ENCODE assay signal across 29 cellular contexts in genomic region chr5:14056039-14056438, GRCh38.
"Had no signal": no experiment of that assay in that cellular context is flagged by ENCODE, and none has a peak within 500 bp of the region (broad histone marks: within the 10 kb centered on the region; RNA-seq: fewer than 3 reads in every experiment).

No MANE protein-coding gene starts in this region.

- H3K27ac Mint-ChIP-seq: immature natural killer cell; naive B cell; natural killer cell; nephron progenitor cell; neural progenitor cell; stimulated activated effector memory CD8-positive, alpha-beta T cell treated with anti-CD3 and anti-CD28 coated beads, Interleukin-12 subunit alpha, Interleukin-12 subunit beta, amount 100 ng/mL, for 72 hours; stimulated activated naive CD8-positive, alpha-beta T cell treated with anti-CD3 and anti-CD28 coated beads, Interleukin-15, Interleukin-2, amounts not matched to agents 100 ng/mL and 50 ng/mL, for 24 hours had no signal

- H3K4me2 ChIP-seq: neural progenitor cell had no signal

- H3K36me3 Mint-ChIP-seq: immature natural killer cell; natural killer cell; neural progenitor cell; stimulated activated effector memory CD8-positive, alpha-beta T cell treated with anti-CD3 and anti-CD28 coated beads, Interleukin-12 subunit alpha, Interleukin-12 subunit beta, amount 100 ng/mL, for 72 hours had no signal

- H3K27me3 ChIP-seq: left lung, neural progenitor cell, neutrophil, pancreas, spleen, suprapubic skin, tibial artery, upper lobe of right lung had no signal

- H3K27ac ChIP-seq: left lung, lower lobe of right lung, neural progenitor cell, neutrophil, pancreas, prostate gland, spleen, suprapubic skin, thoracic aorta, tibial artery, upper lobe of right lung had no signal

- H3K4me3 ChIP-seq: left lung, lower lobe of right lung, neural progenitor cell, pancreas, prostate gland, spleen, suprapubic skin, thoracic aorta, tibial artery, upper lobe of right lung had no signal

- H3K36me3 ChIP-seq: left lung, lower lobe of right lung, neural progenitor cell, neutrophil, pancreas, prostate gland, spleen, suprapubic skin, thoracic aorta, tibial artery, upper lobe of right lung had no signal

- H3K27me3 Mint-ChIP-seq: stimulated activated naive CD8-positive, alpha-beta T cell treated with anti-CD3 and anti-CD28 coated beads, Interleukin-15, Interleukin-2, amounts not matched to agents 100 ng/mL and 50 ng/mL, for 24 hours had no signal

- H3K4me1 ChIP-seq: left lung, lower lobe of right lung, neural progenitor cell, pancreas, prostate gland, spleen, suprapubic skin, tibial artery, upper lobe of right lung had no signal

- H2AFZ ChIP-seq: neural progenitor cell had no signal

- H3K4me1 Mint-ChIP-seq: immature natural killer cell; naive B cell; natural killer cell; nephron progenitor cell; neural progenitor cell; stimulated activated effector memory CD8-positive, alpha-beta T cell treated with anti-CD3 and anti-CD28 coated beads, Interleukin-12 subunit alpha, Interleukin-12 subunit beta, amount 100 ng/mL, for 72 hours had no signal

- ATAC-seq: left colon; left lung; lower lobe of right lung; natural killer cell; pancreas; right cardiac atrium; sciatic nerve; stimulated activated effector memory CD8-positive, alpha-beta T cell treated with anti-CD3 and anti-CD28 coated beads, Interleukin-12 subunit alpha, Interleukin-12 subunit beta, amount 100 ng/mL, for 72 hours; upper lobe of right lung had no signal

- H3K9ac ChIP-seq: neural progenitor cell had no signal

- H3K4me3 Mint-ChIP-seq: immature natural killer cell; naive B cell; natural killer cell; nephron progenitor cell; neural progenitor cell; stimulated activated effector memory CD8-positive, alpha-beta T cell treated with anti-CD3 and anti-CD28 coated beads, Interleukin-12 subunit alpha, Interleukin-12 subunit beta, amount 100 ng/mL, for 72 hours; stimulated activated naive CD8-positive, alpha-beta T cell treated with anti-CD3 and anti-CD28 coated beads, Interleukin-15, Interleukin-2, amounts not matched to agents 100 ng/mL and 50 ng/mL, for 24 hours had no signal

- H3K9me3 Mint-ChIP-seq: stimulated activated effector memory CD8-positive, alpha-beta T cell treated with anti-CD3 and anti-CD28 coated beads, Interleukin-12 subunit alpha, Interleukin-12 subunit beta, amount 100 ng/mL, for 72 hours had no signal

- DNase-seq: hypothalamus; immature natural killer cell; kidney; left colon; left lung; lower lobe of right lung; mesenchymal stem cell; naive B cell; natural killer cell; nephron progenitor cell; occipital lobe; pancreas; posterior cingulate gyrus; retina; right cardiac atrium; small intestine; spleen; stimulated activated CD4-positive, alpha-beta T cell treated with anti-CD3 and anti-CD28 coated beads, Interleukin-4, amount 100 ng/mL, for 24 hours; stimulated activated naive CD4-positive, alpha-beta T cell; tibial artery; upper lobe of right lung had no signal

- H3K9me3 ChIP-seq: lower lobe of right lung, neutrophil, pancreas, prostate gland, spleen, suprapubic skin, thoracic aorta, tibial artery, upper lobe of right lung had no signal
